In genomic region chr12:111599459-111600295, GRCh38 we compare ENCODE assay signal across 1 cellular context.
TF ChIP-seq lines count a peak whose summit lies in the region.

No MANE protein-coding gene starts in this region.

TF ChIP-seq in GM12878, 131 proteins besides CTCF, POLR2A, EP300 and RAD21 (continued from another document):
- TF ChIP-seq TCF3 (IDR thresholded peaks at IDR 0.05; ENCODE audit: borderline replicate concordance, insufficient read depth, low read depth, low read length) = peak; percentile 73; the same call in 1 of the 2 replicates
- TF ChIP-seq ATF3 (IDR thresholded peaks at IDR 0.05; ENCODE audit: borderline replicate concordance, extremely low read depth, low read depth, low read length) = no peak
- TF ChIP-seq ZBTB33 (IDR thresholded peaks at IDR 0.05) = no peak
- no peak for TF ChIP-seq PAX8 (IDR thresholded peaks at IDR 0.05)
- TF ChIP-seq ATF7 (IDR thresholded peaks at IDR 0.05; ENCODE audit: low read depth) = no peak
- TF ChIP-seq SIN3A (IDR thresholded peaks at IDR 0.05; ENCODE audit: low read depth, low read length) = 0 out of 2 replicates have a peak, but pooled peaks have one; percentile 47
- no peak for TF ChIP-seq SMC3 (IDR thresholded peaks at IDR 0.05; ENCODE audit: borderline replicate concordance, low read length)
- TF ChIP-seq ZNF687 (IDR thresholded peaks at IDR 0.05) = 0 out of 2 replicates have a peak, but pooled peaks have one; percentile 34
- TF ChIP-seq PKNOX1 (IDR thresholded peaks at IDR 0.05) = peak; percentile 45; the same call in 1 of the 2 replicates
- TF ChIP-seq SRF (IDR thresholded peaks at IDR 0.05; ENCODE audit: low read depth in 2 of 2, low read length in 2 of 2) = peak in 1 of 2 experiments; percentile 54; a peak in 1 of 4 replicates
- TF ChIP-seq IRF4 (IDR thresholded peaks at IDR 0.05; ENCODE audit: low read depth, low read length) = 0 out of 2 replicates have a peak, but pooled peaks have one; percentile 21
- TF ChIP-seq POU2F2 (IDR thresholded peaks at IDR 0.05; ENCODE audit: borderline replicate concordance, low read depth, low read length) = peak; percentile 68; the same call in 1 of the 3 replicates
- TF ChIP-seq BMI1 (IDR thresholded peaks at IDR 0.05; ENCODE audit: borderline replicate concordance) = no peak
- TF ChIP-seq TAF1 (IDR thresholded peaks at IDR 0.05; ENCODE audit: borderline replicate concordance, low read depth, low read length) = peak; percentile 88; the same call in 1 of the 2 replicates
- peak; percentile 90 for TF ChIP-seq ZBTB40 (IDR thresholded peaks at IDR 0.05; ENCODE audit: borderline replicate concordance)
- peak; percentile 16 to 36; a peak in 2 of 4 replicates for TF ChIP-seq IKZF2 (IDR thresholded peaks at IDR 0.05)
- no peak for TF ChIP-seq BCL11A (IDR thresholded peaks at IDR 0.05; ENCODE audit: low read depth, low read length)
- TF ChIP-seq KDM1A (IDR thresholded peaks at IDR 0.05; ENCODE audit: borderline replicate concordance) = no peak
- TF ChIP-seq NFXL1 (IDR thresholded peaks at IDR 0.05; ENCODE audit: borderline replicate concordance) = no peak
- peak; percentile 66 for TF ChIP-seq MEF2B (IDR thresholded peaks at IDR 0.05; ENCODE audit: partially characterized antibody, poor library complexity, severe bottlenecking)
TF ChIP-seq in GM12878: peak in this region for 55.
